8 cellular contexts compared by ENCODE assay signal in genomic region chr1:12454406-12455391, GRCh38.
DNase-seq lines count a peak whose midpoint lies in the region; ATAC-seq and TF ChIP-seq lines count a peak whose summit lies in the region.

No MANE protein-coding gene starts in this region.

- POLR2A ChIA-PET in BJ (lab: Charles Lee) = interaction anchor here (0.6 to 1.0 kb wide), 3 partner anchors 106 to 195 kb away, joined by 4 to 8 read pairs (median 4); partner anchors contain the start of gene DHRS3

- TF ChIP-seq CTCF in BJ (IDR thresholded peaks at IDR 0.05; ENCODE audit: insufficient read depth, low read depth, low read length) (peak; percentile 23; the same call in 1 of the 2 replicates), Loucy (conservative IDR thresholded peaks at IDR 0.05; ENCODE audit: low read length) (no peak; the same call in 1 of the 2 replicates)

- H4K20me1 ChIP-seq in Loucy (ENCODE audit: insufficient read depth, low read length, poor library complexity, severe bottlenecking) = no peaks in the 10 kb centered on the region

- peaks cover 6% of the 10 kb centered on the region for H3F3A ChIP-seq in Loucy (ENCODE audit: low read depth)

- no peaks in the 10 kb centered on the region for H3K27me3 ChIP-seq in BJ (ENCODE audit: control insufficient read depth, insufficient read depth, low read length)
- no peaks in the 10 kb centered on the region for H3K27me3 ChIP-seq in Loucy (ENCODE audit: insufficient read depth, low read length, poor library complexity, severe bottlenecking)

- H3K36me3 ChIP-seq in BJ (ENCODE audit: control insufficient read depth, insufficient read depth, low read length) (no peaks in the 10 kb centered on the region), Loucy (ENCODE audit: insufficient read depth, low read length) (peaks cover 8% of the 10 kb centered on the region; the same call in 1 of the 2 replicates)

- H3K4me3 ChIP-seq in BJ (ENCODE audit: low read depth, low read length) (no peak overlapping the region), Loucy (ENCODE audit: low read length, poor library complexity, severe bottlenecking) (no peak overlapping the region)

- H3K9ac ChIP-seq in Loucy (ENCODE audit: low read depth, low read length, poor library complexity, severe bottlenecking) = no peak overlapping the region

- H3K4me2 ChIP-seq in Loucy (ENCODE audit: low read depth, low read length, poor library complexity, severe bottlenecking) = peak overlapping the region; percentile 6

- no peaks in the 10 kb centered on the region for H3K9me3 ChIP-seq in Loucy (ENCODE audit: insufficient read depth, low read depth, low read length)

- no peak overlapping the region for H2AFZ ChIP-seq in Loucy (ENCODE audit: low read length)

- DNase-seq in BJ (ENCODE audit: low read depth) = peak; percentile 63
- DNase-seq in dedifferentiated amniotic fluid mesenchymal stem cell (ENCODE audit: extremely low spot score) = peak; percentile 52
- DNase-seq in non-pigmented ciliary epithelial cell (ENCODE audit: low read depth) = peak; percentile 79
- no peak for DNase-seq in stimulated activated CD4-positive, alpha-beta T cell treated with anti-CD3 and anti-CD28 coated beads, Interleukin-2, amount 100 ng/mL, for 48 hours
- no peak for DNase-seq in NCI-H128 (lab: John Stamatoyannopoulos, UW; ENCODE audit: unreplicated experiment)
- DNase-seq in NCI-H510A (lab: John Stamatoyannopoulos, UW) = no peak

- no peaks in the 10 kb centered on the region for H3K9me2 ChIP-seq in Loucy (replicated peaks; ENCODE audit: low read depth, low read length)

- CTCF ChIA-PET in BJ (lab: Yijun Ruan, JAX) = interaction anchor here (0.8 to 1.0 kb wide), 3 partner anchors 41 to 166 kb away, joined by 3 read pairs; no protein-coding TSS in a partner anchor

- ATAC-seq in HG03342 (IDR thresholded peaks at IDR 0.05; ENCODE audit: unreplicated experiment) = no peak

- peaks cover 37% of the 10 kb centered on the region for H3K4me1 ChIP-seq in Loucy (ENCODE audit: insufficient read depth, low read length, poor library complexity, severe bottlenecking)

- H3K79me2 ChIP-seq in Loucy (ENCODE audit: insufficient read depth, low read length) = no peaks in the 10 kb centered on the region

Comparison
In these comparisons a context has a peak if more than half of its experiments do, and no peak if none do; other contexts are left out.
1. DNase-seq: peak in BJ (single experiment), dedifferentiated amniotic fluid mesenchymal stem cell (single experiment) and non-pigmented ciliary epithelial cell (single experiment); none in stimulated activated CD4-positive, alpha-beta T cell treated with anti-CD3 and anti-CD28 coated beads, Interleukin-2, amount 100 ng/mL, for 48 hours (0 of 2), NCI-H128 (single experiment) and NCI-H510A (single experiment).